ENCODE assay signal across 8 cellular contexts in genomic region chr4:113446019-113446418, GRCh38.
DNase-seq lines count a peak whose midpoint lies in the region; ATAC-seq and TF ChIP-seq lines count a peak whose summit lies in the region.

No MANE protein-coding gene starts in this region.

- no peak for TF ChIP-seq CTCF in HCT116 (IDR thresholded peaks at IDR 0.05 in 2 of 3, conservative IDR thresholded peaks at IDR 0.05 in 1 of 3; ENCODE audit: borderline replicate concordance in 1 of 3, insufficient read depth in 1 of 3, low read depth in 2 of 3, low read length in 2 of 3)
- no peak for TF ChIP-seq CTCF in fibroblast of lung (conservative IDR thresholded peaks at IDR 0.05 in 1 of 2, IDR thresholded peaks at IDR 0.05 in 1 of 2; ENCODE audit: low read depth in 1 of 2, low read length in 2 of 2)
- TF ChIP-seq CTCF in MM.1S (IDR thresholded peaks at IDR 0.05; ENCODE audit: low read length): no peak

- no peaks in the 10 kb centered on the region for H4K20me1 ChIP-seq in HCT116 (ENCODE audit: insufficient read depth)
- no peaks in the 10 kb centered on the region for H4K20me1 ChIP-seq in fibroblast of lung (ENCODE audit: control insufficient read depth, extremely low read depth, insufficient read depth, low read length)
- H4K20me1 ChIP-seq in MM.1S (ENCODE audit: insufficient read depth, low read length): no peaks in the 10 kb centered on the region

- no TSS peak for BruUV-seq in HCT116 (replicated peaks; lab: Mats Ljungman, UMichigan)

- intact Hi-C loops in HCT116 (cut with micrococcal nuclease): loop anchor here (1.0 to 5.0 kb wide), 2 partner anchors 22 to 316 kb away; partner anchors contain the start of gene CAMK2D

- RAD21 ChIA-PET in HCT116 (lab: Charles Lee; ENCODE audit: low non-redundant PET in 1 of 2, low total read pairs in 2 of 2, uncharacterized antibody in 2 of 2, unreplicated experiment in 2 of 2): no interaction called here

- no peaks in the 10 kb centered on the region for H3K79me2 ChIP-seq in HCT116 (ENCODE audit: insufficient read depth, low read length)
- H3K79me2 ChIP-seq in fibroblast of lung (ENCODE audit: control insufficient read depth, insufficient read depth, low read length): no peaks in the 10 kb centered on the region
- no peaks in the 10 kb centered on the region for H3K79me2 ChIP-seq in MM.1S (ENCODE audit: low read length)

- TF ChIP-seq RAD21 in HCT116 (IDR thresholded peaks at IDR 0.05; ENCODE audit: low read depth): peak; percentile 38; the same call in 1 of the 2 replicates

- H3K27me3 ChIP-seq in HCT116 (ENCODE audit: insufficient read depth, low read length) (no peaks in the 10 kb centered on the region), fibroblast of lung (ENCODE audit: control insufficient read depth, insufficient read depth, low read length) (no peaks in the 10 kb centered on the region), MM.1S (replicated peaks; ENCODE audit: insufficient read depth, low read length) (no peaks in the 10 kb centered on the region)

- CTCF ChIA-PET in HCT116 (lab: Charles Lee): interaction anchor here (1.0 to 1.5 kb wide), 2 partner anchors 51 to 102 kb away, joined by 3 to 4 read pairs; no protein-coding TSS in a partner anchor

- peak; percentile 80 for ATAC-seq in HCT116

- H3K9me2 ChIP-seq in HCT116 (ENCODE audit: insufficient read depth) (no peaks in the 10 kb centered on the region), MM.1S (replicated peaks; ENCODE audit: insufficient read depth, low read length) (no peaks in the 10 kb centered on the region)

- H3K27ac ChIP-seq in HCT116 (ENCODE audit: low read depth, low read length) (peak overlapping the region; percentile 88), fibroblast of lung (ENCODE audit: insufficient read depth, low read length) (peak overlapping the region; percentile 70), MM.1S (ENCODE audit: low read length) (no peak overlapping the region)

- DNase-seq in HCT116 (ENCODE audit: low read depth, low spot score) (peak; percentile 98), RKO (ENCODE audit: low spot score) (peak; percentile 73), fibroblast of lung (ENCODE audit: low read depth in 2 of 2) (peak; percentile 67 to 97), MM.1S (no peak), hippocampal formation (lab: John Stamatoyannopoulos, UW) (no peak), GM19240 (ENCODE audit: insufficient read length, low spot score) (no peak), cerebellum (ENCODE audit: low spot score) (no peak)
- DNase-seq in stimulated activated CD4-positive, alpha-beta T cell treated with anti-CD3 and anti-CD28 coated beads, Interleukin-1b, Interleukin-23, amount 100 ng/mL, for 48 hours: peak; percentile 10

- H3K9me3 ChIP-seq in HCT116 (ENCODE audit: control insufficient read depth in 1 of 2, insufficient read depth in 1 of 2, low read depth in 1 of 2, low read length in 2 of 2): no peaks in the 10 kb centered on the region
- no peaks in the 10 kb centered on the region for H3K9me3 ChIP-seq in fibroblast of lung (ENCODE audit: control insufficient read depth, insufficient read depth, low read depth, low read length)
- H3K9me3 ChIP-seq in MM.1S (replicated peaks; ENCODE audit: insufficient read depth, low read length): no peaks in the 10 kb centered on the region

- H3K4me3 ChIP-seq in HCT116 (replicated peaks in 1 of 2; ENCODE audit: low read depth in 1 of 2, low read length in 2 of 2) (peak overlapping the region in 1 of 2 experiments; percentile 21; a peak in 2 of 4 replicates), fibroblast of lung (replicated peaks in 1 of 4; ENCODE audit: control extremely low read depth in 1 of 4, insufficient read depth in 1 of 4, low read depth in 3 of 4, low read length in 4 of 4) (no peak overlapping the region), MM.1S (ENCODE audit: low read length) (no peak overlapping the region)

- peak overlapping the region; percentile 58 for H2AFZ ChIP-seq in HCT116 (ENCODE audit: low read depth, low read length, poor library complexity, severe bottlenecking)
- H2AFZ ChIP-seq in fibroblast of lung (ENCODE audit: low read length): no peak overlapping the region
- H2AFZ ChIP-seq in MM.1S (ENCODE audit: low read length): no peak overlapping the region

- TF ChIP-seq POLR2A in HCT116 (IDR thresholded peaks at IDR 0.05; ENCODE audit: borderline replicate concordance, extremely low read depth, insufficient read depth, insufficient read length): no peak

- no peaks in the 10 kb centered on the region for H3F3A ChIP-seq in MM.1S (ENCODE audit: insufficient read depth, low read length)

- H3K4me1 ChIP-seq in HCT116 (ENCODE audit: control insufficient read depth in 1 of 2, insufficient read depth in 2 of 2, low read length in 2 of 2) (peaks cover 53 to 72% of the 10 kb centered on the region in 2 experiments), fibroblast of lung (ENCODE audit: control insufficient read depth, extremely low read depth, insufficient read depth, low read length) (peaks cover 3% of the 10 kb centered on the region), MM.1S (ENCODE audit: low read length) (0 out of 2 replicates have a peak, but pooled peaks cover 5% of the 10 kb centered on the region)

- H3K9ac ChIP-seq in HCT116 (ENCODE audit: low read length) (peak overlapping the region; percentile 56), fibroblast of lung (ENCODE audit: insufficient read depth, low read length) (no peak overlapping the region), MM.1S (ENCODE audit: low read length) (no peak overlapping the region)

- H3K4me2 ChIP-seq in HCT116 (ENCODE audit: low read length): peak overlapping the region; percentile 68
- peak overlapping the region; percentile 48 for H3K4me2 ChIP-seq in fibroblast of lung (ENCODE audit: extremely low read depth, insufficient read depth, low read length)
- no peak overlapping the region for H3K4me2 ChIP-seq in MM.1S (ENCODE audit: low read depth, low read length)

- H3K36me3 ChIP-seq in HCT116 (ENCODE audit: control insufficient read depth in 1 of 2, insufficient read depth in 2 of 2, low read length in 2 of 2) (no peaks in the 10 kb centered on the region), fibroblast of lung (ENCODE audit: control insufficient read depth, insufficient read depth, low read length) (no peaks in the 10 kb centered on the region), MM.1S (replicated peaks; ENCODE audit: insufficient read depth, low read length) (no peaks in the 10 kb centered on the region)

- POLR2A ChIA-PET in HCT116 (lab: Charles Lee): interaction anchor here (0.7 to 1.9 kb wide), 5 partner anchors 12 to 102 kb away, joined by 3 to 13 read pairs (median 6); no protein-coding TSS in a partner anchor

TF ChIP-seq in HCT116, 20 proteins besides CTCF, POLR2A, EP300 and RAD21 (continues in another document):
- TF ChIP-seq POLR2AphosphoS5 (IDR thresholded peaks at IDR 0.05; ENCODE audit: low read depth, low read length) (peak; percentile 75), EZH2phosphoT487 (IDR thresholded peaks at IDR 0.05; ENCODE audit: borderline replicate concordance) (no peak), ATF3 (IDR thresholded peaks at IDR 0.05) (peak; percentile 89), YY1 (IDR thresholded peaks at IDR 0.05; ENCODE audit: extremely low read depth, insufficient replicate concordance, low read depth, low read length) (peak; percentile 25), SIN3A (IDR thresholded peaks at IDR 0.05; ENCODE audit: low read depth) (no peak; the same call in 1 of the 2 replicates), TCF7L2 (IDR thresholded peaks at IDR 0.05; ENCODE audit: borderline replicate concordance, extremely low read depth, insufficient read depth, insufficient read length) (peak; percentile 23), SP1 (IDR thresholded peaks at IDR 0.05; ENCODE audit: low read depth) (peak; percentile 98), SRF (IDR thresholded peaks at IDR 0.05; ENCODE audit: low read depth) (peak; percentile 79), CBX3 (IDR thresholded peaks at IDR 0.05; ENCODE audit: low read depth) (peak; percentile 95), ZNF274 (IDR thresholded peaks at IDR 0.05; ENCODE audit: low read depth, low read length) (no peak)
- TF ChIP-seq, protein P1, sequence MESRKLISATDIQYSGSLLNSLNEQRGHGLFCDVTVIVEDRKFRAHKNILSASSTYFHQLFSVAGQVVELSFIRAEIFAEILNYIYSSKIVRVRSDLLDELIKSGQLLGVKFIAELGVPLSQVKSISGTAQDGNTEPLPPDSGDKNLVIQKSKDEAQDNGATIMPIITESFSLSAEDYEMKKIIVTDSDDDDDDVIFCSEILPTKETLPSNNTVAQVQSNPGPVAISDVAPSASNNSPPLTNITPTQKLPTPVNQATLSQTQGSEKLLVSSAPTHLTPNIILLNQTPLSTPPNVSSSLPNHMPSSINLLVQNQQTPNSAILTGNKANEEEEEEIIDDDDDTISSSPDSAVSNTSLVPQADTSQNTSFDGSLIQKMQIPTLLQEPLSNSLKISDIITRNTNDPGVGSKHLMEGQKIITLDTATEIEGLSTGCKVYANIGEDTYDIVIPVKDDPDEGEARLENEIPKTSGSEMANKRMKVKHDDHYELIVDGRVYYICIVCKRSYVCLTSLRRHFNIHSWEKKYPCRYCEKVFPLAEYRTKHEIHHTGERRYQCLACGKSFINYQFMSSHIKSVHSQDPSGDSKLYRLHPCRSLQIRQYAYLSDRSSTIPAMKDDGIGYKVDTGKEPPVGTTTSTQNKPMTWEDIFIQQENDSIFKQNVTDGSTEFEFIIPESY (IDR thresholded peaks at IDR 0.05; ENCODE audit: extremely low read depth, insufficient replicate concordance, low read length): peak; percentile 25

Comparison
In these comparisons a context has a peak if more than half of its experiments do, and no peak if none do; other contexts are left out.
1. DNase-seq: peak in HCT116 (single experiment), RKO (single experiment), fibroblast of lung (2 of 2) and stimulated activated CD4-positive, alpha-beta T cell treated with anti-CD3 and anti-CD28 coated beads, Interleukin-1b, Interleukin-23, amount 100 ng/mL, for 48 hours (single experiment); none in MM.1S (single experiment), hippocampal formation (0 of 2), GM19240 (single experiment) and cerebellum (single experiment).